8 cellular contexts compared by ENCODE assay signal in genomic region chr11:59551651-59552521, GRCh38. TPM values are rescaled to one million over a fixed set of nuclear protein-coding genes. Genes with fewer than 3 reads are reported as not detected.
DNase-seq lines count a peak whose midpoint lies in the region; ATAC-seq, FAIRE-seq and TF ChIP-seq lines count a peak whose summit lies in the region.

No MANE protein-coding gene starts in this region.

- peak overlapping the region; percentile 79 for H3K4me2 ChIP-seq in astrocyte (ENCODE audit: low read length)

- TF ChIP-seq POLR2A in spleen (IDR thresholded peaks at IDR 0.05), result no peak

- no peak for TF ChIP-seq CTCF in astrocyte (IDR thresholded peaks at IDR 0.05; ENCODE audit: insufficient read depth, low read depth, low read length)
- TF ChIP-seq CTCF in spleen (IDR thresholded peaks at IDR 0.05 in 8 of 11, conservative IDR thresholded peaks at IDR 0.05 in 3 of 11), result no peak

- H3K27ac ChIP-seq in astrocyte (ENCODE audit: low read depth, low read length) (peak overlapping the region; percentile 64), iPS-20b (ENCODE audit: low read length) (no peak overlapping the region), spleen (peak overlapping the region; percentile 82 to 90 (median 85))

- WGBS in spleen, 5 donors, result 31 to 36% (median 35%) methylated on average over 30 of the region's 30 CpGs

- H3K4me3 ChIP-seq in astrocyte (ENCODE audit: insufficient read depth, low read depth, low read length), result peak overlapping the region; percentile 67
- peak overlapping the region; percentile 83 for H3K4me3 ChIP-seq in iPS-20b (ENCODE audit: low read length)
- H3K4me3 ChIP-seq in spleen, result peak overlapping the region; percentile 43 to 76 (median 54)

- POLR2A ChIA-PET in activated CD4-positive, alpha-beta T cell treated with anti-CD3 and anti-CD28 coated beads, Interleukin-2, amount 10 ng/mL, durations not matched to agents 7 days and 5 days (lab: Charles Lee), result no interaction called here

- no peaks in the 10 kb centered on the region for H3K79me2 ChIP-seq in astrocyte (ENCODE audit: insufficient read depth, low read length)

- FAIRE-seq in astrocyte (lab: Jason Lieb, UNC), result no peak

- no peaks in the 10 kb centered on the region for H3K36me3 Mint-ChIP-seq in activated CD4-positive, alpha-beta T cell treated with anti-CD3 and anti-CD28 coated beads, Interleukin-2, amount 10 ng/mL, durations not matched to agents 7 days and 5 days (ENCODE audit: low read depth)
- H3K36me3 Mint-ChIP-seq in astrocyte (ENCODE audit: low read depth, unreplicated experiment), result no peaks in the 10 kb centered on the region

- H3K27ac Mint-ChIP-seq in activated CD4-positive, alpha-beta T cell treated with anti-CD3 and anti-CD28 coated beads, Interleukin-2, amount 10 ng/mL, durations not matched to agents 7 days and 5 days, result peak overlapping the region; percentile 1
- H3K27ac Mint-ChIP-seq in astrocyte (ENCODE audit: unreplicated experiment), result peak overlapping the region; percentile 92

- no peak for DNase-seq in activated CD4-positive, alpha-beta T cell treated with anti-CD3 and anti-CD28 coated beads, Interleukin-2, amount 10 ng/mL, durations not matched to agents 7 days and 5 days
- no peak for DNase-seq in activated CD4-positive, alpha-beta T cell treated with anti-CD3 and anti-CD28 coated beads, Interleukin-2, amount 50 U/mL, for 4 hours
- DNase-seq in NCI-H69 (lab: John Stamatoyannopoulos, UW), result peak; percentile 89
- DNase-seq in astrocyte (ENCODE audit: low read depth), result peak; percentile 66
- no peak for DNase-seq in spleen
- DNase-seq in GM19238 (ENCODE audit: insufficient read length, low spot score), result no peak

- H3K4me1 Mint-ChIP-seq in activated CD4-positive, alpha-beta T cell treated with anti-CD3 and anti-CD28 coated beads, Interleukin-2, amount 10 ng/mL, durations not matched to agents 7 days and 5 days, result peaks cover 51% of the 10 kb centered on the region
- no peaks in the 10 kb centered on the region for H3K4me1 Mint-ChIP-seq in astrocyte (ENCODE audit: low read depth, unreplicated experiment)

- intact Hi-C loops in spleen (cut with DNase I; ENCODE audit: low total_unique reads), result no loop called here

- H3K27me3 ChIP-seq in astrocyte (ENCODE audit: insufficient read depth, low read length) (no peaks in the 10 kb centered on the region), iPS-20b (ENCODE audit: insufficient read depth, low read length) (0 out of 2 replicates have a peak, but pooled peaks cover 5% of the 10 kb centered on the region), spleen (replicated peaks in 1 of 7) (peaks cover 0 to 16% (median 0%) of the 10 kb centered on the region in 7 donors)

- H3K4me3 Mint-ChIP-seq in activated CD4-positive, alpha-beta T cell treated with anti-CD3 and anti-CD28 coated beads, Interleukin-2, amount 10 ng/mL, durations not matched to agents 7 days and 5 days, result peak overlapping the region; percentile 83
- H3K4me3 Mint-ChIP-seq in astrocyte (ENCODE audit: unreplicated experiment), result peak overlapping the region; percentile 82

- peak overlapping the region; percentile 68 for H2AFZ ChIP-seq in astrocyte (ENCODE audit: low read depth, low read length)

- H3K4me1 ChIP-seq in astrocyte (ENCODE audit: insufficient read depth, low read length) (peaks cover 9% of the 10 kb centered on the region), iPS-20b (ENCODE audit: insufficient read depth, low read length) (peaks cover 7% of the 10 kb centered on the region; the same call in 1 of the 2 replicates), spleen (peaks cover 11 to 67% (median 39%) of the 10 kb centered on the region in 6 donors)

- CTCF ChIA-PET in activated CD4-positive, alpha-beta T cell treated with anti-CD3 and anti-CD28 coated beads, Interleukin-2, amount 10 ng/mL, durations not matched to agents 7 days and 5 days (lab: Charles Lee), result interaction anchor here (0.9 kb wide), 1 partner anchor 9 kb away, joined by 3 read pairs; no protein-coding TSS in a partner anchor

- no peaks in the 10 kb centered on the region for H3K9me3 Mint-ChIP-seq in activated CD4-positive, alpha-beta T cell treated with anti-CD3 and anti-CD28 coated beads, Interleukin-2, amount 10 ng/mL, durations not matched to agents 7 days and 5 days
- no peaks in the 10 kb centered on the region for H3K9me3 Mint-ChIP-seq in astrocyte (ENCODE audit: unreplicated experiment)

- H3K27me3 Mint-ChIP-seq in activated CD4-positive, alpha-beta T cell treated with anti-CD3 and anti-CD28 coated beads, Interleukin-2, amount 10 ng/mL, durations not matched to agents 7 days and 5 days, result peaks cover 18% of the 10 kb centered on the region
- no peaks in the 10 kb centered on the region for H3K27me3 Mint-ChIP-seq in astrocyte (ENCODE audit: low read depth, unreplicated experiment)

- H3K9me3 ChIP-seq in astrocyte (ENCODE audit: insufficient read depth, low read depth, low read length) (no peaks in the 10 kb centered on the region), iPS-20b (ENCODE audit: insufficient read depth, low read depth, low read length) (no peaks in the 10 kb centered on the region), spleen (no peaks in the 10 kb centered on the region)

- no peaks in the 10 kb centered on the region for H4K20me1 ChIP-seq in astrocyte (ENCODE audit: insufficient read depth, low read length)

- ATAC-seq in HG02759 (IDR thresholded peaks at IDR 0.05; ENCODE audit: unreplicated experiment), result no peak

- H3K36me3 ChIP-seq in astrocyte (ENCODE audit: insufficient read depth, low read length) (no peaks in the 10 kb centered on the region), iPS-20b (ENCODE audit: insufficient read depth, low read depth, low read length) (no peaks in the 10 kb centered on the region), spleen (no peaks in the 10 kb centered on the region)

- H3K9ac ChIP-seq in astrocyte (ENCODE audit: low read length) (peak overlapping the region; percentile 68), iPS-20b (ENCODE audit: low read depth, low read length) (peak overlapping the region; percentile 69; the same call in 1 of the 2 replicates)

RNA-seq across cellular contexts. Expression of gene OR4D9, which starts 40.5 kb away (rescaled TPM):
- not detected for total RNA-seq in activated CD4-positive, alpha-beta T cell treated with anti-CD3 and anti-CD28 coated beads, Interleukin-2, amount 10 ng/mL, durations not matched to agents 7 days and 5 days
- total RNA-seq in astrocyte, result not detected in 2 replicates
- total RNA-seq in spleen, result not detected
- polyA plus RNA-seq in spleen, result not detected

RNA-seq across cellular contexts. Expression of gene OR4D11, which starts 48.5 kb away (rescaled TPM):
- total RNA-seq in activated CD4-positive, alpha-beta T cell treated with anti-CD3 and anti-CD28 coated beads, Interleukin-2, amount 10 ng/mL, durations not matched to agents 7 days and 5 days, result not detected
- total RNA-seq in astrocyte (not detected in 2 replicates), spleen (not detected)
- not detected for polyA plus RNA-seq in spleen

Comparison
In these comparisons a context has a peak if more than half of its experiments do, and no peak if none do; other contexts are left out.
1. DNase-seq: peak in NCI-H69 (single experiment) and astrocyte (single experiment); none in activated CD4-positive, alpha-beta T cell treated with anti-CD3 and anti-CD28 coated beads, Interleukin-2, amount 10 ng/mL, durations not matched to agents 7 days and 5 days (single experiment), activated CD4-positive, alpha-beta T cell treated with anti-CD3 and anti-CD28 coated beads, Interleukin-2, amount 50 U/mL, for 4 hours (0 of 2), spleen (single experiment) and GM19238 (single experiment).
2. Peak in every context shown above with its lines, with median percentiles within 50 percentile points of each other: H3K4me3 ChIP-seq.